Comparison of ENCODE assay signal across 21 cellular contexts in the genomic region with DNA sequence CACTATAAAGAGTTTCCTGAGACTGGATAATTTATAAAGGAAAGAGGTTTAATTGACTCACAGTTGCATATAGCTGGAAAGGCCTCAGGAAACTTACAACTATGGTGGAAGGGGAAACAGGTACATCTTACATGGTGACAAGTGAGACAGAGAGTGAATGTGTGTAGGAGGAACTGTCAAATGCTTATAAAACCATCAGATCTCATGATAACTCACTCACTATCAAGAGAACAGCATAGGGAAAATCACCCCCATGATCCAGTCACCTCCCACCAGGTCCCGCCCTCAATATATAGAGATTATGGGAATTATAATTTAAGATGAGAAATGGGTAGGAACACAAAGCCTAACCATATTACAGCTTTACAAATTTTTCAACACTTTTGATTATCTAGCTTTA.
DNase-seq lines count a peak whose midpoint lies in the region.
"Had no signal": no experiment of that assay in that cellular context is flagged by ENCODE, and none has a peak within 500 bp of the region (broad histone marks: within the 10 kb centered on the region; RNA-seq: fewer than 3 reads in every experiment).

No MANE protein-coding gene starts in this region.

- DNase-seq in putamen (ENCODE audit: low spot score), result peak; percentile 64
- no peak for DNase-seq in DMS53 (lab: John Stamatoyannopoulos, UW)
- DNase-seq: 8988T; ACHN; AML-193; BE2C; C1 segment of cervical spinal cord; Caco-2; Calu3; CD4-positive, alpha-beta memory T cell; CD4-positive, alpha-beta T cell; CD4-positive, CD25-positive, alpha-beta regulatory T cell; CD8-positive, alpha-beta memory T cell; CD8-positive, alpha-beta T cell; COR-L47; DMS 273 treated with DMSO at 0.1 percent for 48 hours; DMS153; DMS79; DMS79 treated with DMSO at 0.1 percent for 48 hours; DND-41; EL had no signal
